In the genomic region with DNA sequence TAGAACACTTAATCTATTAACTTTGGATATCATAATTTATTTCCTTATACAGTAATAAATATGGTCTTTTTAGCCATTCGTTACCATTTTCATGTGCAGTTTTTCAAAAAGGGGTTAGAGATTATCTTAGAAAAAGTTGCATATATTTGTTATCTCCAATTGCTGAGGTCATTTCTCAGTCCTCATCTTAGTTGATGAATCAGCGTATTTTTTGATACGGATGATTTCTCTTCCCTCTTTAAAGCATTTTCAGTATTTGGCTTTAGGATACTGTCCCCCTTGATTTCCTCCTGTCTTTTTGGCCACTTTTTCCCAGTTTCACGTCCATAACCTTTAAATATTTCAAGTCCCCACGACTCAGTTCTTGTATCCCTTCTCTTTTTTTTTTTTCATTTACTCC, we compare ENCODE assay signal across 22 cellular contexts. TPM values are rescaled to one million over a fixed set of nuclear protein-coding genes. Genes with fewer than 3 reads are reported as not detected.
A peak's percentile ranks its signal among the peaks of the same experiment; 100 is the strongest.
DNase-seq lines count a peak whose midpoint lies in the region; ATAC-seq, FAIRE-seq and TF ChIP-seq lines count a peak whose summit lies in the region.
"Had no signal": no experiment of that assay in that cellular context is flagged by ENCODE, and none has a peak within 500 bp of the region (broad histone marks: within the 10 kb centered on the region; RNA-seq: fewer than 3 reads in every experiment).

No MANE protein-coding gene starts in this region.

- no peak overlapping the region for H3K9ac ChIP-seq in IMR-90 (ENCODE audit: low read depth, low read length)
- H3K9ac ChIP-seq in K562 (ENCODE audit: insufficient read depth in 1 of 2, low read depth in 2 of 2, low read length in 2 of 2): no peak overlapping the region
- no peak overlapping the region for H3K9ac ChIP-seq in parathyroid adenoma
- H3K9ac ChIP-seq in MM.1S (ENCODE audit: low read length): no peak overlapping the region

- H3K23ac ChIP-seq in IMR-90 (ENCODE audit: low read depth, low read length): no peak overlapping the region

- dilution Hi-C loops in IMR-90 (cut with HindIII; ENCODE audit: low sequenced_read_pairs, unreplicated experiment): no loop called here

- H3K27ac Mint-ChIP-seq in GM23338 (peak overlapping the region; percentile 81), osteocyte (ENCODE audit: unreplicated experiment) (no peak overlapping the region)
- H3K27ac Mint-ChIP-seq: CD4-positive, alpha-beta T cell; IgD-negative memory B cell had no signal

- H4K20me1 ChIP-seq in GM23338 (replicated peaks; ENCODE audit: insufficient read depth) (no peaks in the 10 kb centered on the region), IMR-90 (ENCODE audit: insufficient read depth, low read length) (no peaks in the 10 kb centered on the region; the same call in 1 of the 2 replicates), K562 (replicated peaks; ENCODE audit: control insufficient read depth, insufficient read depth, low read length) (no peaks in the 10 kb centered on the region), MM.1S (ENCODE audit: insufficient read depth, low read length) (no peaks in the 10 kb centered on the region)

- H3K4me2 ChIP-seq in GM23338 (no peak overlapping the region), IMR-90 (ENCODE audit: low read depth, low read length) (no peak overlapping the region), K562 (ENCODE audit: insufficient read depth, low read length) (no peak overlapping the region), parathyroid adenoma (ENCODE audit: low read length) (peak overlapping the region; percentile 16), MM.1S (ENCODE audit: low read depth, low read length) (no peak overlapping the region)

- H4K91ac ChIP-seq in IMR-90 (ENCODE audit: insufficient read depth, low read depth, low read length): no peak overlapping the region

- H2BK15ac ChIP-seq in IMR-90 (ENCODE audit: low read depth, low read length): no peak overlapping the region

- 93% methylated on average over 2 of the region's 5 CpGs; no CpG with 5 or more reads in 1 of the 2 experiments for WGBS in IMR-90 (ENCODE audit: extremely low coverage in 2 of 2, insufficient read length in 1 of 2), 2 experiments
- 7% methylated on average over 5 of the region's 5 CpGs for WGBS in K562 (ENCODE audit: insufficient coverage, low coverage, missing lambda C conversion rate)

- TF ChIP-seq POLR2A in IMR-90 (IDR thresholded peaks at IDR 0.05; ENCODE audit: low read depth, low read length) (no peak), K562 (conservative IDR thresholded peaks at IDR 0.05) (no peak)

- H3K9me1 ChIP-seq in IMR-90 (ENCODE audit: insufficient read depth, low read length) (no peaks in the 10 kb centered on the region), K562 (ENCODE audit: control insufficient read depth, insufficient read depth, low read length) (no peaks in the 10 kb centered on the region)

- FAIRE-seq in K562 (lab: Jason Lieb, UNC): no peak

- no peak overlapping the region for H2BK20ac ChIP-seq in IMR-90 (ENCODE audit: low read depth, low read length)

- H2BK5ac ChIP-seq in IMR-90 (ENCODE audit: low read depth, low read length, poor library complexity, severe bottlenecking): no peak overlapping the region

- DNase-seq in GM23338 (ENCODE audit: low spot score) (no peak), IMR-90 (no peak), K562 (ENCODE audit: extremely low read depth in 1 of 4, low spot score in 3 of 4) (no peak), MM.1S (no peak), osteocyte (ENCODE audit: extremely low spot score, unreplicated experiment) (no peak), GM10266 (ENCODE audit: extremely low spot score) (no peak)
- DNase-seq: AML-193; Caco-2; CD4-positive, alpha-beta T cell; DMS153; DMS79; GDM1; GOT3; KG1 had no signal

- H3K4me1 Mint-ChIP-seq in GM23338: no peaks in the 10 kb centered on the region
- H3K4me1 Mint-ChIP-seq in osteocyte (ENCODE audit: unreplicated experiment): peaks cover 6% of the 10 kb centered on the region

- POLR2A ChIA-PET in IMR-90 (lab: Charles Lee; ENCODE audit: unreplicated experiment): no interaction called here
- POLR2A ChIA-PET in K562 (lab: Yijun Ruan, JAX): no interaction called here

- H3K27ac ChIP-seq in GM23338 (ENCODE audit: low read depth) (no peak overlapping the region), IMR-90 (ENCODE audit: insufficient read depth, low read length) (no peak overlapping the region), K562 (ENCODE audit: extremely low read depth, low read depth, low read length) (no peak overlapping the region), parathyroid adenoma (peak overlapping the region; percentile 25), MM.1S (ENCODE audit: low read length) (no peak overlapping the region)
- H3K27ac ChIP-seq: C4-2B, HL-60 had no signal

- H3K9me3 Mint-ChIP-seq in GM23338: no peaks in the 10 kb centered on the region
- peaks cover 6% of the 10 kb centered on the region for H3K9me3 Mint-ChIP-seq in osteocyte (ENCODE audit: unreplicated experiment)
- H3K9me3 Mint-ChIP-seq: CD4-positive, alpha-beta T cell; IgD-negative memory B cell had no signal

- intact Hi-C loops in IMR-90 (cut with micrococcal nuclease): no loop called here
- intact Hi-C loops in K562 (cut with micrococcal nuclease): no loop called here

- H2AFZ ChIP-seq in GM23338 (no peak overlapping the region), IMR-90 (replicated peaks; ENCODE audit: low read length, poor library complexity) (no peak overlapping the region), K562 (ENCODE audit: low read depth, low read length) (no peak overlapping the region), parathyroid adenoma (peak overlapping the region; percentile 8), MM.1S (ENCODE audit: low read length) (no peak overlapping the region)

- H4K5ac ChIP-seq in IMR-90 (ENCODE audit: low read depth, low read length): no peak overlapping the region

- H2AK9ac ChIP-seq in IMR-90 (replicated peaks; ENCODE audit: low read depth, low read length, poor library complexity): no peak overlapping the region

- H3K56ac ChIP-seq in IMR-90 (ENCODE audit: extremely low read depth, insufficient read depth, low read length): no peak overlapping the region

- in situ Hi-C loops in IMR-90 (cut with MboI; ENCODE audit: low sequenced_read_pairs) (no loop called here), K562 (cut with MboI) (no loop called here)

- H3K36me3 Mint-ChIP-seq in GM23338 (ENCODE audit: low read depth): peaks cover 9% of the 10 kb centered on the region; the same call in 2 of the 3 replicates
- peaks cover 10% of the 10 kb centered on the region for H3K36me3 Mint-ChIP-seq in osteocyte (ENCODE audit: unreplicated experiment)

- H3F3A ChIP-seq in GM23338 (replicated peaks; ENCODE audit: low read depth) (no peaks in the 10 kb centered on the region), MM.1S (ENCODE audit: insufficient read depth, low read length) (no peaks in the 10 kb centered on the region)

- no peak overlapping the region for H2BK120ac ChIP-seq in IMR-90 (ENCODE audit: low read depth, low read length)

- H3K4me1 ChIP-seq in GM23338 (ENCODE audit: insufficient read depth): no peaks in the 10 kb centered on the region
- H3K4me1 ChIP-seq in IMR-90 (ENCODE audit: control insufficient read depth, insufficient read depth, low read length): no peaks in the 10 kb centered on the region
- peaks cover 0 to 4% of the 10 kb centered on the region in 2 experiments; a peak in 2 of 5 replicates for H3K4me1 ChIP-seq in K562 (replicated peaks in 1 of 2; ENCODE audit: control insufficient read depth in 2 of 2, insufficient read depth in 2 of 2, low read length in 2 of 2)
- no peaks in the 10 kb centered on the region for H3K4me1 ChIP-seq in parathyroid adenoma
- no peaks in the 10 kb centered on the region for H3K4me1 ChIP-seq in MM.1S (ENCODE audit: low read length)

- no peak overlapping the region for H3K14ac ChIP-seq in IMR-90 (replicated peaks; ENCODE audit: low read depth, low read length)

- no TSS peak for BruUV-seq in IMR-90 (replicated peaks; lab: Mats Ljungman, UMichigan)
- no TSS peak for BruUV-seq in K562 (replicated peaks; lab: Mats Ljungman, UMichigan)

- H3K18ac ChIP-seq in IMR-90 (ENCODE audit: low read depth, low read length): no peak overlapping the region

- no peak for TF ChIP-seq EP300 in K562 (IDR thresholded peaks at IDR 0.05; ENCODE audit: low read length)

- no peak for TF ChIP-seq CTCF in GM23338 (conservative IDR thresholded peaks at IDR 0.05; ENCODE audit: low read depth in 2 of 2)
- TF ChIP-seq CTCF in IMR-90 (conservative IDR thresholded peaks at IDR 0.05; ENCODE audit: low read depth, low read length): no peak
- TF ChIP-seq CTCF in K562 (IDR thresholded peaks at IDR 0.05 in 2 of 3, conservative IDR thresholded peaks at IDR 0.05 in 1 of 3; ENCODE audit: insufficient read depth in 2 of 3, low read depth in 1 of 3, low read length in 3 of 3): no peak
- no peak for TF ChIP-seq CTCF in parathyroid adenoma (IDR thresholded peaks at IDR 0.05)
- TF ChIP-seq CTCF in MM.1S (IDR thresholded peaks at IDR 0.05; ENCODE audit: low read length): no peak
- no peak for TF ChIP-seq CTCF in osteocyte (IDR thresholded peaks at IDR 0.05)
- no peak for TF ChIP-seq CTCF in GM10266 (IDR thresholded peaks at IDR 0.05; ENCODE audit: control insufficient read depth, insufficient read depth, low read depth, missing control alignments)

- H3K36me3 ChIP-seq in GM23338 (ENCODE audit: insufficient read depth): no peaks in the 10 kb centered on the region
- H3K36me3 ChIP-seq in IMR-90 (ENCODE audit: control insufficient read depth, insufficient read depth, low read length): peaks cover 2% of the 10 kb centered on the region; the same call in 1 of the 2 replicates
- H3K36me3 ChIP-seq in K562 (ENCODE audit: control insufficient read depth, insufficient read depth, low read length): no peaks in the 10 kb centered on the region
- H3K36me3 ChIP-seq in parathyroid adenoma (ENCODE audit: control insufficient read depth, insufficient read depth, low read length): no peaks in the 10 kb centered on the region
- H3K36me3 ChIP-seq in MM.1S (replicated peaks; ENCODE audit: insufficient read depth, low read length): no peaks in the 10 kb centered on the region

- no peak for TF ChIP-seq RAD21 in IMR-90 (IDR thresholded peaks at IDR 0.05; ENCODE audit: low read length)
- no peak for TF ChIP-seq RAD21 in K562 (CRISPR knock-in tag; conservative IDR thresholded peaks at IDR 0.05 in 1 of 2, IDR thresholded peaks at IDR 0.05 in 1 of 2)

- H3K27me3 Mint-ChIP-seq in GM23338 (ENCODE audit: insufficient read depth, low read depth, poor library complexity): peaks cover 6% of the 10 kb centered on the region
- H3K27me3 Mint-ChIP-seq in osteocyte (ENCODE audit: unreplicated experiment): no peaks in the 10 kb centered on the region
- H3K27me3 Mint-ChIP-seq: CD4-positive, alpha-beta T cell; IgD-negative memory B cell had no signal

- H3K4me3 ChIP-seq in GM23338 (no peak overlapping the region), IMR-90 (ENCODE audit: insufficient read depth, low read depth, low read length) (no peak overlapping the region), K562 (no peak overlapping the region), parathyroid adenoma (ENCODE audit: low read depth, low read length) (no peak overlapping the region), MM.1S (ENCODE audit: low read length) (no peak overlapping the region)
- H3K4me3 ChIP-seq: HAP-1 had no signal

- H3K9me2 ChIP-seq in GM23338 (ENCODE audit: insufficient read depth) (no peaks in the 10 kb centered on the region), MM.1S (replicated peaks; ENCODE audit: insufficient read depth, low read length) (no peaks in the 10 kb centered on the region)

- no peak overlapping the region for H2AK5ac ChIP-seq in IMR-90 (ENCODE audit: low read depth, low read length)

- ATAC-seq in GM23338: no peak
- ATAC-seq in IMR-90 (ENCODE audit: low read depth): no peak
- no peak for ATAC-seq in K562

- no peak overlapping the region for H3K4me3 Mint-ChIP-seq in GM23338
- H3K4me3 Mint-ChIP-seq in osteocyte (ENCODE audit: unreplicated experiment): no peak overlapping the region
- H3K4me3 Mint-ChIP-seq: CD4-positive, alpha-beta T cell had no signal

- no peaks in the 10 kb centered on the region for H3K79me1 ChIP-seq in IMR-90 (ENCODE audit: low read depth in 1 of 2, low read length in 2 of 2)

- H3K27me3 ChIP-seq in GM23338 (ENCODE audit: insufficient read depth): no peaks in the 10 kb centered on the region
- no peaks in the 10 kb centered on the region for H3K27me3 ChIP-seq in IMR-90 (ENCODE audit: control insufficient read depth, insufficient read depth, low read length)
- H3K27me3 ChIP-seq in K562 (ENCODE audit: control insufficient read depth in 2 of 2, insufficient read depth in 2 of 2, low read length in 2 of 2): no peaks in the 10 kb centered on the region
- H3K27me3 ChIP-seq in parathyroid adenoma (ENCODE audit: control insufficient read depth, insufficient read depth, low read length): no peaks in the 10 kb centered on the region
- H3K27me3 ChIP-seq in MM.1S (replicated peaks; ENCODE audit: insufficient read depth, low read length): no peaks in the 10 kb centered on the region

- H3K9me3 ChIP-seq in IMR-90 (ENCODE audit: control insufficient read depth, insufficient read depth, low read length) (no peaks in the 10 kb centered on the region), K562 (replicated peaks; ENCODE audit: control insufficient read depth, insufficient read depth, low read depth, low read length) (no peaks in the 10 kb centered on the region), parathyroid adenoma (ENCODE audit: control insufficient read depth, low read length) (no peaks in the 10 kb centered on the region), MM.1S (replicated peaks; ENCODE audit: insufficient read depth, low read length) (no peaks in the 10 kb centered on the region)
- H3K9me3 ChIP-seq: Caco-2, HAP-1 had no signal

- H3K79me2 ChIP-seq in GM23338 (replicated peaks; ENCODE audit: insufficient read depth) (no peaks in the 10 kb centered on the region), K562 (ENCODE audit: control insufficient read depth, insufficient read depth, low read length) (no peaks in the 10 kb centered on the region), parathyroid adenoma (no peaks in the 10 kb centered on the region), MM.1S (ENCODE audit: low read length) (no peaks in the 10 kb centered on the region)

- H4K8ac ChIP-seq in IMR-90 (ENCODE audit: low read depth in 2 of 2, low read length in 2 of 2): no peak overlapping the region

- CTCF ChIA-PET in IMR-90 (lab: Yijun Ruan, JAX): no interaction called here
- CTCF ChIA-PET in K562 (lab: Yijun Ruan, JAX; ENCODE audit: low intra/inter-chr PET ratio): no interaction called here

- no peak overlapping the region for H3K4ac ChIP-seq in IMR-90 (ENCODE audit: low read depth, low read length)

RNA-seq across cellular contexts. Expression of a gene that starts 21.8 kb away (rescaled TPM):
- total RNA-seq in GM23338 (2014; rRNA removed; shearing (Covaris generic)): 7.6 and 10.6 TPM in 2 replicates
- polyA plus RNA-seq in GM23338 (2016; fragmentation: Nextera tagmentation; extraction: Ambion mirVana): 23.6 and 29.3 TPM in 2 replicates
- total RNA-seq in IMR-90 (2012; rRNA removed): 5.4 and 9.7 TPM in 2 replicates
- polyA plus RNA-seq in IMR-90 (2012; rRNA removed): 3.2 and 4.5 TPM in 2 replicates
- polyA plus RNA-seq in IMR-90 (2012; cell fraction: cytosol; rRNA removed): 0.31 and 1.9 TPM in 2 replicates
- 0.46 and 2.6 TPM in 2 replicates for polyA plus RNA-seq in IMR-90 (2012; cell fraction: nucleus; rRNA removed; ENCODE audit: low replicate concordance)
- 2.1 and 2.3 TPM in 2 replicates for total RNA-seq in K562 (2011; cell fraction: chromatin; rRNA removed; ENCODE audit: low replicate concordance)
- total RNA-seq in K562 (2011; cell fraction: nucleolus; rRNA removed): 0.39 and 0.67 TPM in 2 replicates
- total RNA-seq in K562 (2011; cell fraction: nucleoplasm; rRNA removed): 2.0 and 3.0 TPM in 2 replicates
- total RNA-seq in K562 (2014; rRNA removed): 1.6 and 2.3 TPM in 2 replicates
- total RNA-seq in K562 (2014; rRNA removed; fragmentation: Illumina TruSeq; extraction: Trizol): 6.3 and 10.3 TPM in 2 replicates
- 2.1 and 3.7 TPM in 2 replicates for total RNA-seq in K562 (2015; rRNA removed; fragmentation: Illumina TruSeq; extraction: Trizol)
- 4.8 and 5.8 TPM in 2 replicates for total RNA-seq in K562 (2021)
- 3.2 and 4.1 TPM in 2 replicates for polyA plus RNA-seq in K562 (2011; rRNA removed)
- polyA plus RNA-seq in K562 (2011; cell fraction: cytosol; rRNA removed): 0.24 and 0.99 TPM in 2 replicates
- polyA plus RNA-seq in K562 (2011; cell fraction: nucleus; rRNA removed): 0.74 and 1.5 TPM in 2 replicates
- polyA plus RNA-seq in K562 (2012): 3.2 and 3.4 TPM in 2 replicates
- 4.7 and 5.6 TPM in 2 replicates for polyA plus RNA-seq in K562 (2014; fragmentation: Illumina TruSeq; extraction: Trizol)
- polyA plus RNA-seq in K562 (2014; fragmentation: Nextera tagmentation; extraction: Ambion mirVana): 10 to 100 TPM in 1 of 2 experiments, 1 to 10 TPM in 1; 8.9 to 11.7 TPM
- 1.4 and 4.8 TPM in 2 replicates for polyA plus RNA-seq in K562 (2014; rRNA removed)
- 2.1 and 2.8 TPM in 2 replicates for polyA minus RNA-seq in K562 (2011; rRNA and poly(A)+ RNA removed)
- polyA minus RNA-seq in K562 (2011; cell fraction: cytosol; rRNA and poly(A)+ RNA removed): 0.95 and 2.3 TPM in 2 replicates
- 0.67 and 2.0 TPM in 2 replicates for polyA minus RNA-seq in K562 (2011; cell fraction: nucleus; rRNA and poly(A)+ RNA removed)
- total RNA-seq in osteocyte: 12.5 and 12.7 TPM in 2 replicates

RNA-seq across cellular contexts. Expression of a gene that starts 47.6 kb away (rescaled TPM):
- total RNA-seq in GM23338 (2014; rRNA removed; shearing (Covaris generic)): 32.9 and 35.6 TPM in 2 replicates
- polyA plus RNA-seq in GM23338 (2016; fragmentation: Nextera tagmentation; extraction: Ambion mirVana): 18.2 and 19.6 TPM in 2 replicates
- total RNA-seq in IMR-90 (2012; rRNA removed): 6.5 and 7.5 TPM in 2 replicates
- polyA plus RNA-seq in IMR-90 (2012; rRNA removed): 21.0 and 28.2 TPM in 2 replicates
- polyA plus RNA-seq in IMR-90 (2012; cell fraction: cytosol; rRNA removed): 22.6 and 27.0 TPM in 2 replicates
- 13.7 and 19.3 TPM in 2 replicates for polyA plus RNA-seq in IMR-90 (2012; cell fraction: nucleus; rRNA removed; ENCODE audit: low replicate concordance)
- total RNA-seq in K562 (2011; cell fraction: chromatin; rRNA removed; ENCODE audit: low replicate concordance): 5.1 and 6.7 TPM in 2 replicates
- 6.8 and 8.0 TPM in 2 replicates for total RNA-seq in K562 (2011; cell fraction: nucleolus; rRNA removed)
- total RNA-seq in K562 (2011; cell fraction: nucleoplasm; rRNA removed): 8.8 and 9.7 TPM in 2 replicates
- total RNA-seq in K562 (2014; rRNA removed): 4.6 and 4.7 TPM in 2 replicates
- total RNA-seq in K562 (2014; rRNA removed; fragmentation: Illumina TruSeq; extraction: Trizol): 7.9 and 8.7 TPM in 2 replicates
- 6.6 and 7.1 TPM in 2 replicates for total RNA-seq in K562 (2015; rRNA removed; fragmentation: Illumina TruSeq; extraction: Trizol)
- total RNA-seq in K562 (2021): 24.8 and 26.4 TPM in 2 replicates
- 7.5 and 11.3 TPM in 2 replicates for polyA plus RNA-seq in K562 (2011; rRNA removed)
- polyA plus RNA-seq in K562 (2011; cell fraction: cytosol; rRNA removed): 6.3 and 7.9 TPM in 2 replicates
- polyA plus RNA-seq in K562 (2011; cell fraction: nucleus; rRNA removed): 6.2 and 6.9 TPM in 2 replicates
- polyA plus RNA-seq in K562 (2012): 18.6 and 26.5 TPM in 2 replicates
- 15.5 and 15.7 TPM in 2 replicates for polyA plus RNA-seq in K562 (2014; fragmentation: Illumina TruSeq; extraction: Trizol)
- 1 to 10 TPM; 1.7 to 2.4 TPM for polyA plus RNA-seq in K562 (2014; fragmentation: Nextera tagmentation; extraction: Ambion mirVana)
- polyA plus RNA-seq in K562 (2014; rRNA removed): 12.7 and 15.1 TPM in 2 replicates
- 6.4 and 9.0 TPM in 2 replicates for polyA minus RNA-seq in K562 (2011; rRNA and poly(A)+ RNA removed)
- 4.3 and 7.6 TPM in 2 replicates for polyA minus RNA-seq in K562 (2011; cell fraction: cytosol; rRNA and poly(A)+ RNA removed)
- polyA minus RNA-seq in K562 (2011; cell fraction: nucleus; rRNA and poly(A)+ RNA removed): 3.3 and 3.4 TPM in 2 replicates
- total RNA-seq in osteocyte: 81.4 and 81.8 TPM in 2 replicates

RNA-seq across cellular contexts. Expression of a gene that starts 54.3 kb away (rescaled TPM):
- total RNA-seq in GM23338 (2014; rRNA removed; shearing (Covaris generic)): 0.83 TPM in 1 of 2 replicates, not detected in the other
- polyA plus RNA-seq in GM23338 (2016; fragmentation: Nextera tagmentation; extraction: Ambion mirVana) (0.24 and 0.44 TPM in 2 replicates), IMR-90 (2012; rRNA removed) (not detected in 2 replicates), K562 (2011; rRNA removed) (not detected in 2 replicates), K562 (2014; fragmentation: Illumina TruSeq; extraction: Trizol) (not detected in 2 replicates), K562 (2014; fragmentation: Nextera tagmentation; extraction: Ambion mirVana) (not detected), K562 (2014; rRNA removed) (not detected in 2 replicates)
- total RNA-seq in IMR-90 (2012; rRNA removed) (not detected in 2 replicates), K562 (2014; rRNA removed) (not detected in 2 replicates), K562 (2014; rRNA removed; fragmentation: Illumina TruSeq; extraction: Trizol) (not detected in 2 replicates), K562 (2015; rRNA removed; fragmentation: Illumina TruSeq; extraction: Trizol) (not detected in 2 replicates), K562 (2021) (not detected in 2 replicates), osteocyte (not detected in 2 replicates)
- not detected in 2 replicates for polyA plus RNA-seq in IMR-90 (2012; cell fraction: cytosol; rRNA removed)
- not detected in 2 replicates for polyA plus RNA-seq in IMR-90 (2012; cell fraction: nucleus; rRNA removed; ENCODE audit: low replicate concordance)
- total RNA-seq in K562 (2011; cell fraction: chromatin; rRNA removed; ENCODE audit: low replicate concordance): not detected in 2 replicates
- 0.17 TPM in 1 of 2 replicates, not detected in the other for total RNA-seq in K562 (2011; cell fraction: nucleolus; rRNA removed)
- total RNA-seq in K562 (2011; cell fraction: nucleoplasm; rRNA removed): not detected in 2 replicates
- not detected in 2 replicates for polyA plus RNA-seq in K562 (2011; cell fraction: cytosol; rRNA removed)
- not detected in 2 replicates for polyA plus RNA-seq in K562 (2011; cell fraction: nucleus; rRNA removed)
- not detected in 2 replicates for polyA plus RNA-seq in K562 (2012)
- polyA minus RNA-seq in K562 (2011; rRNA and poly(A)+ RNA removed): not detected in 2 replicates
- polyA minus RNA-seq in K562 (2011; cell fraction: cytosol; rRNA and poly(A)+ RNA removed): not detected in 2 replicates
- 0.27 and 0.67 TPM in 2 replicates for polyA minus RNA-seq in K562 (2011; cell fraction: nucleus; rRNA and poly(A)+ RNA removed)
- total RNA-seq: Caco-2; CD4-positive, alpha-beta T cell; Daoy; HT1080 had no signal
- polyA plus RNA-seq: BJ, IgD-negative memory B cell had no signal
